ENCODE assay signal across 18 cellular contexts in genomic region chrX:155744534-155744933, GRCh38.
DNase-seq lines count a peak whose midpoint lies in the region; ATAC-seq, FAIRE-seq and TF ChIP-seq lines count a peak whose summit lies in the region.
"Had no signal": no experiment of that assay in that cellular context is flagged by ENCODE, and none has a peak within 500 bp of the region (broad histone marks: within the 10 kb centered on the region; RNA-seq: fewer than 3 reads in every experiment).

No MANE protein-coding gene starts in this region.

- peak overlapping the region; percentile 43 for H3K4me3 Mint-ChIP-seq in Calu3 (ENCODE audit: low read depth, unreplicated experiment)
- H3K4me3 Mint-ChIP-seq: CD8-positive, alpha-beta memory T cell had no signal

- H3K9me3 ChIP-seq in adipocyte (ENCODE audit: control insufficient read depth, low read length) (peaks cover 5% of the 10 kb centered on the region), hepatocyte (ENCODE audit: low read depth) (no peaks in the 10 kb centered on the region), small intestine (ENCODE audit: control insufficient read depth, low read depth) (no peaks in the 10 kb centered on the region)

- CTCF ChIA-PET in Calu3 (lab: Charles Lee), result no interaction called here

- H3K27ac ChIP-seq in hepatocyte (peak overlapping the region; percentile 48), small intestine (ENCODE audit: low read depth in 1 of 2, low read length in 1 of 2) (no peak overlapping the region)
- H3K27ac ChIP-seq: BLaER1, HL-60 had no signal

- TF ChIP-seq CTCF in Calu3 (IDR thresholded peaks at IDR 0.05; ENCODE audit: unreplicated experiment) (no peak), hepatocyte (IDR thresholded peaks at IDR 0.05; ENCODE audit: poor library complexity) (no peak)

- H3K36me3 Mint-ChIP-seq in Calu3 (ENCODE audit: insufficient read depth, unreplicated experiment), result no peaks in the 10 kb centered on the region

- no peak for FAIRE-seq in small intestine (lab: Jason Lieb, UNC)
- FAIRE-seq: GM18507 had no signal

- BruUV-seq in Calu3 (replicated peaks; lab: Mats Ljungman, UMichigan), result no TSS peak

- no peaks in the 10 kb centered on the region for H3K27me3 Mint-ChIP-seq in Calu3 (ENCODE audit: unreplicated experiment)
- H3K27me3 Mint-ChIP-seq: CD8-positive, alpha-beta memory T cell had no signal

- H3K9me2 ChIP-seq in hepatocyte (replicated peaks; ENCODE audit: insufficient read depth), result no peaks in the 10 kb centered on the region

- H3K36me3 ChIP-seq in adipocyte (ENCODE audit: control insufficient read depth, insufficient read depth, low read length, severe bottlenecking), result no peaks in the 10 kb centered on the region
- no peaks in the 10 kb centered on the region for H3K36me3 ChIP-seq in hepatocyte (replicated peaks; ENCODE audit: insufficient read depth, low read depth)
- no peaks in the 10 kb centered on the region for H3K36me3 ChIP-seq in small intestine (ENCODE audit: control insufficient read depth in 2 of 2, insufficient read depth in 2 of 2, low read length in 2 of 2)
- H3K36me3 ChIP-seq: BLaER1 had no signal

- no peaks in the 10 kb centered on the region for H3K4me1 ChIP-seq in adipocyte (ENCODE audit: control insufficient read depth, insufficient read depth, low read length)
- peaks cover 9% of the 10 kb centered on the region for H3K4me1 ChIP-seq in hepatocyte (ENCODE audit: insufficient read depth)
- no peaks in the 10 kb centered on the region for H3K4me1 ChIP-seq in small intestine (ENCODE audit: control insufficient read depth in 2 of 2, insufficient read depth in 1 of 2, low read depth in 1 of 2, low read length in 1 of 2)
- H3K4me1 ChIP-seq: BLaER1 had no signal

- peaks cover 33% of the 10 kb centered on the region for H3K4me1 Mint-ChIP-seq in Calu3 (ENCODE audit: low read depth, unreplicated experiment)
- H3K4me1 Mint-ChIP-seq: CD8-positive, alpha-beta memory T cell had no signal

- DNase-seq in Calu3 (no peak), adipocyte (ENCODE audit: low read depth) (no peak), hepatocyte (ENCODE audit: low spot score) (no peak), small intestine (peak; percentile 24), ACHN (no peak)
- DNase-seq: CD8-positive, alpha-beta memory T cell; KBM-7; NCI-H1048; NCI-H146; NCI-H2081 treated with DMSO at 0.1 percent for 48 hours; NCI-H345; NCI-H526 treated with DMSO at 0.1 percent for 48 hours; PC-3 had no signal

- ATAC-seq in GM21526 (IDR thresholded peaks at IDR 0.05; ENCODE audit: low FRiP score, unreplicated experiment) (no peak), GM18517 (IDR thresholded peaks at IDR 0.05; ENCODE audit: unreplicated experiment) (no peak)
- ATAC-seq: PC-3 had no signal

- H3K4me3 ChIP-seq in adipocyte (ENCODE audit: low read length), result peak overlapping the region; percentile 68
- H3K4me3 ChIP-seq in hepatocyte, result no peak overlapping the region
- H3K4me3 ChIP-seq in small intestine (ENCODE audit: low read depth in 1 of 2, low read length in 2 of 2), result no peak overlapping the region
- H3K4me3 ChIP-seq: BLaER1 had no signal

- H3K79me2 ChIP-seq in hepatocyte, result no peaks in the 10 kb centered on the region

- peak overlapping the region; percentile 49 for H3K4me2 ChIP-seq in hepatocyte
- H3K4me2 ChIP-seq: BLaER1 had no signal

- peak overlapping the region; percentile 38 for H3K9ac ChIP-seq in adipocyte (ENCODE audit: low read length)
- H3K9ac ChIP-seq: BLaER1 had no signal

- H3K27me3 ChIP-seq in adipocyte (replicated peaks; ENCODE audit: control insufficient read depth, insufficient read depth, low read length), result no peaks in the 10 kb centered on the region
- no peaks in the 10 kb centered on the region for H3K27me3 ChIP-seq in hepatocyte
- no peaks in the 10 kb centered on the region for H3K27me3 ChIP-seq in small intestine (ENCODE audit: control insufficient read depth in 2 of 2, insufficient read depth in 2 of 2, low read length in 2 of 2)

- no peak overlapping the region for H3K27ac Mint-ChIP-seq in Calu3 (ENCODE audit: unreplicated experiment)
- H3K27ac Mint-ChIP-seq: CD8-positive, alpha-beta memory T cell had no signal

- H2AFZ ChIP-seq in hepatocyte, result no peak overlapping the region

- intact Hi-C loops in Calu3 (cut with micrococcal nuclease; ENCODE audit: unreplicated experiment), result no loop called here

- WGBS in hepatocyte (ENCODE audit: low lambda C conversion rate, missing lambda C conversion rate), result 44% methylated on average over 2 of the region's 2 CpGs
- 37 to 53% (median 44%) methylated on average over 2 of the region's 2 CpGs for WGBS in small intestine, 3 donors

- no peaks in the 10 kb centered on the region for H4K20me1 ChIP-seq in hepatocyte (ENCODE audit: insufficient read depth, poor library complexity, severe bottlenecking)
- H4K20me1 ChIP-seq: BLaER1 had no signal

- peaks cover 15% of the 10 kb centered on the region for H3K9me3 Mint-ChIP-seq in Calu3 (ENCODE audit: low read depth, unreplicated experiment)

- in situ Hi-C loops in ACHN (cut with HindIII; ENCODE audit: low pct_ligation_motif_present, low pct_unique_long_range_greater_than_20kb, low sequenced_read_pairs), result no loop called here
